Comparison of ENCODE assay signal across 1 cellular context in genomic region chr11:62847767-62848314, GRCh38.
TF ChIP-seq lines count a peak whose summit lies in the region.

No MANE protein-coding gene starts in this region.

TF ChIP-seq in HepG2, 621 proteins besides CTCF, POLR2A, EP300 and RAD21:
- TF ChIP-seq ZNF121 (CRISPR knock-in tag; IDR thresholded peaks at IDR 0.05) = peak; percentile 63; the same call in 1 of the 2 replicates
- TF ChIP-seq ZNF512B (CRISPR knock-in tag; IDR thresholded peaks at IDR 0.05; ENCODE audit: borderline replicate concordance) = no peak
- TF ChIP-seq TFDP1 (CRISPR knock-in tag; IDR thresholded peaks at IDR 0.05; ENCODE audit: borderline replicate concordance) = no peak
- TF ChIP-seq HDAC2 (CRISPR knock-in tag; IDR thresholded peaks at IDR 0.05) = no peak
- no peak for TF ChIP-seq THAP7 (CRISPR knock-in tag; IDR thresholded peaks at IDR 0.05)
- no peak for TF ChIP-seq ZNF556 (CRISPR knock-in tag; IDR thresholded peaks at IDR 0.05; ENCODE audit: borderline replicate concordance)
